ENCODE assay signal across 1 cellular context in the genomic region with DNA sequence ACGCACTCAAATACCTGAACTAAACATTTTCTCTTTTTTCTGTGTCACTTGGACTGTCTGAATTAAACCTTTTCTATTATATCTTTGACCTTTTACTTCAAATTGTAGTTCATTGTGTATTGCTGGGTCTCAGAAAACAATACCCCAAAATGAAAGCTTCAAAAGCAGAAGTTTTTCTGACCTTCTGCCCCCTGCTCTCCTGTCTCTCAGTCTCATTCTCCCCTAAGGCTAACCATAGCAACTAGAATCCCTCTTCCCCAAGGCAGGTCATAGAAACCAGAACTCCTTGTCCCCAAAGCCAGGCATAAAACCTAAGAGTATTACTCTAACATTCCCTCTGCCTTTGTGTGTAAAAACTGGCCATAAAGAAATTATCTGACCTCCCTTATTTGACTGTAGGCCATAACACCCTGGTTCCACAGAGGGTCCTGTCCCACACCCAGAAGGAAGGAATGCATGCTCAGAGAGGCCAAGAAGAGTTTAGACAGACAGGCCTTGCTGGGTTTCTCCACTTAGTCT.
TF ChIP-seq lines count a peak whose summit lies in the region.

No MANE protein-coding gene starts in this region.

TF ChIP-seq in WTC11, 78 proteins besides CTCF, POLR2A, EP300 and RAD21 (continued from another document):
- TF ChIP-seq, protein P1, sequence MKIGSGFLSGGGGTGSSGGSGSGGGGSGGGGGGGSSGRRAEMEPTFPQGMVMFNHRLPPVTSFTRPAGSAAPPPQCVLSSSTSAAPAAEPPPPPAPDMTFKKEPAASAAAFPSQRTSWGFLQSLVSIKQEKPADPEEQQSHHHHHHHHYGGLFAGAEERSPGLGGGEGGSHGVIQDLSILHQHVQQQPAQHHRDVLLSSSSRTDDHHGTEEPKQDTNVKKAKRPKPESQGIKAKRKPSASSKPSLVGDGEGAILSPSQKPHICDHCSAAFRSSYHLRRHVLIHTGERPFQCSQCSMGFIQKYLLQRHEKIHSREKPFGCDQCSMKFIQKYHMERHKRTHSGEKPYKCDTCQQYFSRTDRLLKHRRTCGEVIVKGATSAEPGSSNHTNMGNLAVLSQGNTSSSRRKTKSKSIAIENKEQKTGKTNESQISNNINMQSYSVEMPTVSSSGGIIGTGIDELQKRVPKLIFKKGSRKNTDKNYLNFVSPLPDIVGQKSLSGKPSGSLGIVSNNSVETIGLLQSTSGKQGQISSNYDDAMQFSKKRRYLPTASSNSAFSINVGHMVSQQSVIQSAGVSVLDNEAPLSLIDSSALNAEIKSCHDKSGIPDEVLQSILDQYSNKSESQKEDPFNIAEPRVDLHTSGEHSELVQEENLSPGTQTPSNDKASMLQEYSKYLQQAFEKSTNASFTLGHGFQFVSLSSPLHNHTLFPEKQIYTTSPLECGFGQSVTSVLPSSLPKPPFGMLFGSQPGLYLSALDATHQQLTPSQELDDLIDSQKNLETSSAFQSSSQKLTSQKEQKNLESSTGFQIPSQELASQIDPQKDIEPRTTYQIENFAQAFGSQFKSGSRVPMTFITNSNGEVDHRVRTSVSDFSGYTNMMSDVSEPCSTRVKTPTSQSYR (CRISPR knock-in tag; IDR thresholded peaks at IDR 0.05), result no peak
- TF ChIP-seq, protein P2, sequence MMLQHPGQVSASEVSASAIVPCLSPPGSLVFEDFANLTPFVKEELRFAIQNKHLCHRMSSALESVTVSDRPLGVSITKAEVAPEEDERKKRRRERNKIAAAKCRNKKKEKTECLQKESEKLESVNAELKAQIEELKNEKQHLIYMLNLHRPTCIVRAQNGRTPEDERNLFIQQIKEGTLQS (CRISPR knock-in tag; conservative IDR thresholded peaks at IDR 0.05), result no peak
- no peak for TF ChIP-seq NR1H2 (CRISPR knock-in tag; IDR thresholded peaks at IDR 0.05)
- TF ChIP-seq PRRX2 (CRISPR knock-in tag; IDR thresholded peaks at IDR 0.05), result no peak
- TF ChIP-seq EMX1 (CRISPR knock-in tag; IDR thresholded peaks at IDR 0.05), result no peak
- TF ChIP-seq, protein P3, sequence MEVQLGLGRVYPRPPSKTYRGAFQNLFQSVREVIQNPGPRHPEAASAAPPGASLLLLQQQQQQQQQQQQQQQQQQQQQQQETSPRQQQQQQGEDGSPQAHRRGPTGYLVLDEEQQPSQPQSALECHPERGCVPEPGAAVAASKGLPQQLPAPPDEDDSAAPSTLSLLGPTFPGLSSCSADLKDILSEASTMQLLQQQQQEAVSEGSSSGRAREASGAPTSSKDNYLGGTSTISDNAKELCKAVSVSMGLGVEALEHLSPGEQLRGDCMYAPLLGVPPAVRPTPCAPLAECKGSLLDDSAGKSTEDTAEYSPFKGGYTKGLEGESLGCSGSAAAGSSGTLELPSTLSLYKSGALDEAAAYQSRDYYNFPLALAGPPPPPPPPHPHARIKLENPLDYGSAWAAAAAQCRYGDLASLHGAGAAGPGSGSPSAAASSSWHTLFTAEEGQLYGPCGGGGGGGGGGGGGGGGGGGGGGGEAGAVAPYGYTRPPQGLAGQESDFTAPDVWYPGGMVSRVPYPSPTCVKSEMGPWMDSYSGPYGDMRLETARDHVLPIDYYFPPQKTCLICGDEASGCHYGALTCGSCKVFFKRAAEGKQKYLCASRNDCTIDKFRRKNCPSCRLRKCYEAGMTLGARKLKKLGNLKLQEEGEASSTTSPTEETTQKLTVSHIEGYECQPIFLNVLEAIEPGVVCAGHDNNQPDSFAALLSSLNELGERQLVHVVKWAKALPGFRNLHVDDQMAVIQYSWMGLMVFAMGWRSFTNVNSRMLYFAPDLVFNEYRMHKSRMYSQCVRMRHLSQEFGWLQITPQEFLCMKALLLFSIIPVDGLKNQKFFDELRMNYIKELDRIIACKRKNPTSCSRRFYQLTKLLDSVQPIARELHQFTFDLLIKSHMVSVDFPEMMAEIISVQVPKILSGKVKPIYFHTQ (CRISPR knock-in tag; IDR thresholded peaks at IDR 0.05), result no peak
- no peak for TF ChIP-seq ZNF232 (CRISPR knock-in tag; IDR thresholded peaks at IDR 0.05)
- no peak for TF ChIP-seq IRF2 (CRISPR knock-in tag; IDR thresholded peaks at IDR 0.05; ENCODE audit: borderline replicate concordance, low read depth)
